ENCODE assay signal across 9 cellular contexts in genomic region chr21:42781981-42782722, GRCh38.
DNase-seq lines count a peak whose midpoint lies in the region; ATAC-seq and TF ChIP-seq lines count a peak whose summit lies in the region.
"Had no signal": no experiment of that assay in that cellular context is flagged by ENCODE, and none has a peak within 500 bp of the region (broad histone marks: within the 10 kb centered on the region; RNA-seq: fewer than 3 reads in every experiment).

No MANE protein-coding gene starts in this region.

- H2AFZ ChIP-seq in neural cell (ENCODE audit: low read depth, low read length) = no peak overlapping the region

- ATAC-seq in HG03469 (IDR thresholded peaks at IDR 0.05; ENCODE audit: unreplicated experiment) = no peak

- no peaks in the 10 kb centered on the region for H3K36me3 ChIP-seq in BLaER1 treated with 17β-estradiol and CSF1 and Interleukin-3, amounts not matched to agents 10 nM and 100 nM
- no peaks in the 10 kb centered on the region for H3K36me3 ChIP-seq in neural cell (ENCODE audit: insufficient read depth, low read length)

- H4K20me1 ChIP-seq in BLaER1 treated with 17β-estradiol and CSF1 and Interleukin-3, amounts not matched to agents 10 nM and 100 nM = peaks cover 0 to 4% (median 0%) of the 10 kb centered on the region in 11 experiments; a peak in 1 of 22 replicates
- no peaks in the 10 kb centered on the region for H4K20me1 ChIP-seq in neural cell (ENCODE audit: insufficient read depth)

- no peak for TF ChIP-seq EP300 in neural cell (conservative IDR thresholded peaks at IDR 0.05; ENCODE audit: poor library complexity, severe bottlenecking)

- no peaks in the 10 kb centered on the region for H3F3A ChIP-seq in neural cell (ENCODE audit: insufficient read depth, low read length, poor library complexity, severe bottlenecking)

- in situ Hi-C loops in G401 (cut with HindIII; ENCODE audit: low sequenced_read_pairs) = no loop called here

- no peak overlapping the region; a peak in 2 of 22 replicates for H3K27ac ChIP-seq in BLaER1 treated with 17β-estradiol and CSF1 and Interleukin-3, amounts not matched to agents 10 nM and 100 nM
- H3K27ac ChIP-seq in coronary artery = no peak overlapping the region
- peak overlapping the region; percentile 3 for H3K27ac ChIP-seq in neural cell (ENCODE audit: low read length)

- H3K27me3 ChIP-seq in BLaER1 treated with 17β-estradiol and CSF1 and Interleukin-3, amounts not matched to agents 10 nM and 100 nM = peaks cover 45 to 54% (median 50%) of the 10 kb centered on the region in 11 experiments
- no peaks in the 10 kb centered on the region for H3K27me3 ChIP-seq in neural cell (ENCODE audit: insufficient read depth, low read depth, low read length)

- no peaks in the 10 kb centered on the region for H3K9me2 ChIP-seq in neural cell (ENCODE audit: insufficient read depth, low read length)

- H3K9me3 ChIP-seq in BLaER1 treated with 17β-estradiol and CSF1 and Interleukin-3, amounts not matched to agents 10 nM and 100 nM (replicated peaks in 1 of 11) = peaks cover 0 to 9% (median 0%) of the 10 kb centered on the region in 11 experiments; a peak in 2 of 22 replicates
- H3K9me3 ChIP-seq in neural cell (ENCODE audit: low read length) = no peaks in the 10 kb centered on the region

- H3K4me3 ChIP-seq in BLaER1 treated with 17β-estradiol and CSF1 and Interleukin-3, amounts not matched to agents 10 nM and 100 nM = no peak overlapping the region
- H3K4me3 ChIP-seq in coronary artery (peak overlapping the region; percentile 10), neural cell (ENCODE audit: low read length) (no peak overlapping the region)

- DNase-seq in G401 (ENCODE audit: low spot score) = peak; percentile 53
- no peak for DNase-seq in coronary artery (ENCODE audit: low spot score)
- no peak for DNase-seq in DMS114 treated with DMSO at 0.1 percent for 48 hours (lab: John Stamatoyannopoulos, UW; ENCODE audit: unreplicated experiment)
- DNase-seq in DMS79 treated with DMSO at 0.1 percent for 48 hours (lab: John Stamatoyannopoulos, UW) = no peak
- no peak for DNase-seq in mucosa of gallbladder (ENCODE audit: low spot score)
- DNase-seq: activated naive CD4-positive, alpha-beta T cell had no signal

- H3K4me2 ChIP-seq in BLaER1 treated with 17β-estradiol and CSF1 and Interleukin-3, amounts not matched to agents 10 nM and 100 nM = peak overlapping the region in 10 of 11 experiments; percentile 80 to 97 (median 92); a peak in 15 of 22 replicates
- no peak overlapping the region for H3K4me2 ChIP-seq in neural cell (ENCODE audit: low read length)

- no peak for TF ChIP-seq CTCF in coronary artery (IDR thresholded peaks at IDR 0.05)
- TF ChIP-seq CTCF in neural cell (IDR thresholded peaks at IDR 0.05; ENCODE audit: poor library complexity, severe bottlenecking) = no peak

- H3K9ac ChIP-seq in BLaER1 treated with 17β-estradiol and CSF1 and Interleukin-3, amounts not matched to agents 10 nM and 100 nM = no peak overlapping the region
- peak overlapping the region; percentile 3 for H3K9ac ChIP-seq in neural cell (ENCODE audit: low read length)

- H3K79me2 ChIP-seq in neural cell (replicated peaks; ENCODE audit: insufficient read depth, low read length) = no peaks in the 10 kb centered on the region

- TF ChIP-seq RAD21 in neural cell (conservative IDR thresholded peaks at IDR 0.05) = no peak

- peaks cover 30 to 68% (median 55%) of the 10 kb centered on the region in 10 experiments for H3K4me1 ChIP-seq in BLaER1 treated with 17β-estradiol and CSF1 and Interleukin-3, amounts not matched to agents 10 nM and 100 nM

TF ChIP-seq in neural cell, 6 proteins besides CTCF, POLR2A, EP300 and RAD21:
- no peak for TF ChIP-seq SMC3 (conservative IDR thresholded peaks at IDR 0.05; ENCODE audit: poor library complexity)
- TF ChIP-seq POLR2AphosphoS5 (IDR thresholded peaks at IDR 0.05) = no peak
